Comparison of ENCODE assay signal across 2 cellular contexts in the genomic region with DNA sequence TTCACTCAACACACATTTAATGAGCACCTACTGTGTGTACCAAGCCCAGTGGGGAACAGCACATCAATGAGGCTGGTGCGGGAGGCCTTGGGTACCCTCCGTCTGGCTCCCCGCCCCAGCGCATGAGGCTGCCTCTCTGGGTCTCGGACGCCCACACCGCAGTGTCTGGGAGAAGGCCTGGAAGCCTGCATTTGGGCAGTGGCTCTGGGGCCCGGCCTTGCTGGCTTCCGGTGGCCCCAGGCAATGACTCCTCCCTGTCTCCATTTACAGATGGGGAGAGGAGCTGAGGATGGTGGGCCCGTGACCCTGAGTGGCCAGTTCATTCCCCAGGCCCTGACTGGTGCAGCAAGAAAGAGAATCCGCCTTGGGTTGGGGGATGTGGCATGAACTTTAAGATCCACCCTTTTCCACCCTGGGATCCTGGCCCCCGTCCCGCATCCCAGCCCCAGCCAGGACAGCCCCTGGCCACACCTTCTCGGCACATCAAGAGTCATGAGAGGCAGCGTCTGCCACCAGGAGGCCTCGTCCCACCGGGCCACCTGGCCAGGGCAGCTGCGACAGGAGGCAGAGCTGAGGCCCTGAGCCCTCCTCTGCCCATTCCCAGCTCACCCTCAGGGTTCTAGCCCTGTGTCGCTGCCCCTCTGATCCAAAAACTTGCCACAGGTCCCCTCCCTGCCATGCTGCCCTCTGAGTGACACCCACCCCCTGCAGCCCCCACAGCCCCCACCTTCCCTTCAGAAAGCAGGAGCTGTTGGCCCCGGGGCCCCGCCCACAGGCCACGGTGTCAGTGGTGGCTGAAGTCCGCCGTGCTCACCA.
TF ChIP-seq lines count a peak whose summit lies in the region.

No MANE protein-coding gene starts in this region.

TF ChIP-seq in SK-N-SH, 30 proteins besides CTCF, POLR2A, EP300 and RAD21 (continued from another document):
- TF ChIP-seq, protein P1, sequence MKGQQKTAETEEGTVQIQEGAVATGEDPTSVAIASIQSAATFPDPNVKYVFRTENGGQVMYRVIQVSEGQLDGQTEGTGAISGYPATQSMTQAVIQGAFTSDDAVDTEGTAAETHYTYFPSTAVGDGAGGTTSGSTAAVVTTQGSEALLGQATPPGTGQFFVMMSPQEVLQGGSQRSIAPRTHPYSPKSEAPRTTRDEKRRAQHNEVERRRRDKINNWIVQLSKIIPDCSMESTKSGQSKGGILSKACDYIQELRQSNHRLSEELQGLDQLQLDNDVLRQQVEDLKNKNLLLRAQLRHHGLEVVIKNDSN (IDR thresholded peaks at IDR 0.05; ENCODE audit: borderline replicate concordance, low read depth): no peak
- TF ChIP-seq MXI1 (IDR thresholded peaks at IDR 0.05; ENCODE audit: low read depth, low read length) (no peak), MEF2A (IDR thresholded peaks at IDR 0.05; ENCODE audit: borderline replicate concordance, low read depth) (no peak), NFIC (IDR thresholded peaks at IDR 0.05; ENCODE audit: borderline replicate concordance) (no peak)
- TF ChIP-seq, protein P2, sequence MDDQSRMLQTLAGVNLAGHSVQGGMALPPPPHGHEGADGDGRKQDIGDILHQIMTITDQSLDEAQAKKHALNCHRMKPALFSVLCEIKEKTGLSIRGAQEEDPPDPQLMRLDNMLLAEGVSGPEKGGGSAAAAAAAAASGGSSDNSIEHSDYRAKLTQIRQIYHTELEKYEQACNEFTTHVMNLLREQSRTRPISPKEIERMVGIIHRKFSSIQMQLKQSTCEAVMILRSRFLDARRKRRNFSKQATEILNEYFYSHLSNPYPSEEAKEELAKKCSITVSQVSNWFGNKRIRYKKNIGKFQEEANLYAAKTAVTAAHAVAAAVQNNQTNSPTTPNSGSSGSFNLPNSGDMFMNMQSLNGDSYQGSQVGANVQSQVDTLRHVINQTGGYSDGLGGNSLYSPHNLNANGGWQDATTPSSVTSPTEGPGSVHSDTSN (IDR thresholded peaks at IDR 0.05): no peak

TF ChIP-seq in SK-N-SH treated with all-trans-retinoic acid at 6 μM for 48 hours, 23 proteins besides CTCF, POLR2A, EP300 and RAD21 (continued from another document):
- TF ChIP-seq PPARA (CRISPR knock-in tag; IDR thresholded peaks at IDR 0.05; ENCODE audit: borderline replicate concordance) (no peak), CSDC2 (CRISPR knock-in tag; IDR thresholded peaks at IDR 0.05) (no peak), TOX (CRISPR knock-in tag; IDR thresholded peaks at IDR 0.05; ENCODE audit: borderline replicate concordance) (no peak), ZNF70 (CRISPR knock-in tag; IDR thresholded peaks at IDR 0.05) (no peak), ZNF8 (CRISPR knock-in tag; IDR thresholded peaks at IDR 0.05) (no peak), BACH2 (CRISPR knock-in tag; IDR thresholded peaks at IDR 0.05; ENCODE audit: borderline replicate concordance) (no peak)
- TF ChIP-seq, protein P3, sequence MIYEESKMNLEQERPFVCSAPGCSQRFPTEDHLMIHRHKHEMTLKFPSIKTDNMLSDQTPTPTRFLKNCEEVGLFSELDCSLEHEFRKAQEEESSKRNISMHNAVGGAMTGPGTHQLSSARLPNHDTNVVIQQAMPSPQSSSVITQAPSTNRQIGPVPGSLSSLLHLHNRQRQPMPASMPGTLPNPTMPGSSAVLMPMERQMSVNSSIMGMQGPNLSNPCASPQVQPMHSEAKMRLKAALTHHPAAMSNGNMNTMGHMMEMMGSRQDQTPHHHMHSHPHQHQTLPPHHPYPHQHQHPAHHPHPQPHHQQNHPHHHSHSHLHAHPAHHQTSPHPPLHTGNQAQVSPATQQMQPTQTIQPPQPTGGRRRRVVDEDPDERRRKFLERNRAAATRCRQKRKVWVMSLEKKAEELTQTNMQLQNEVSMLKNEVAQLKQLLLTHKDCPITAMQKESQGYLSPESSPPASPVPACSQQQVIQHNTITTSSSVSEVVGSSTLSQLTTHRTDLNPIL (CRISPR knock-in tag; IDR thresholded peaks at IDR 0.05; ENCODE audit: low read depth): no peak
- TF ChIP-seq, protein P4, sequence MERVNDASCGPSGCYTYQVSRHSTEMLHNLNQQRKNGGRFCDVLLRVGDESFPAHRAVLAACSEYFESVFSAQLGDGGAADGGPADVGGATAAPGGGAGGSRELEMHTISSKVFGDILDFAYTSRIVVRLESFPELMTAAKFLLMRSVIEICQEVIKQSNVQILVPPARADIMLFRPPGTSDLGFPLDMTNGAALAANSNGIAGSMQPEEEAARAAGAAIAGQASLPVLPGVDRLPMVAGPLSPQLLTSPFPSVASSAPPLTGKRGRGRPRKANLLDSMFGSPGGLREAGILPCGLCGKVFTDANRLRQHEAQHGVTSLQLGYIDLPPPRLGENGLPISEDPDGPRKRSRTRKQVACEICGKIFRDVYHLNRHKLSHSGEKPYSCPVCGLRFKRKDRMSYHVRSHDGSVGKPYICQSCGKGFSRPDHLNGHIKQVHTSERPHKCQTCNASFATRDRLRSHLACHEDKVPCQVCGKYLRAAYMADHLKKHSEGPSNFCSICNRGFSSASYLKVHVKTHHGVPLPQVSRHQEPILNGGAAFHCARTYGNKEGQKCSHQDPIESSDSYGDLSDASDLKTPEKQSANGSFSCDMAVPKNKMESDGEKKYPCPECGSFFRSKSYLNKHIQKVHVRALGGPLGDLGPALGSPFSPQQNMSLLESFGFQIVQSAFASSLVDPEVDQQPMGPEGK (CRISPR knock-in tag; IDR thresholded peaks at IDR 0.05; ENCODE audit: borderline replicate concordance): no peak
TF ChIP-seq in SK-N-SH treated with all-trans-retinoic acid at 6 μM for 48 hours: peak in this region for 0.
